Comparison of ENCODE assay signal across 2 cellular contexts in the genomic region with DNA sequence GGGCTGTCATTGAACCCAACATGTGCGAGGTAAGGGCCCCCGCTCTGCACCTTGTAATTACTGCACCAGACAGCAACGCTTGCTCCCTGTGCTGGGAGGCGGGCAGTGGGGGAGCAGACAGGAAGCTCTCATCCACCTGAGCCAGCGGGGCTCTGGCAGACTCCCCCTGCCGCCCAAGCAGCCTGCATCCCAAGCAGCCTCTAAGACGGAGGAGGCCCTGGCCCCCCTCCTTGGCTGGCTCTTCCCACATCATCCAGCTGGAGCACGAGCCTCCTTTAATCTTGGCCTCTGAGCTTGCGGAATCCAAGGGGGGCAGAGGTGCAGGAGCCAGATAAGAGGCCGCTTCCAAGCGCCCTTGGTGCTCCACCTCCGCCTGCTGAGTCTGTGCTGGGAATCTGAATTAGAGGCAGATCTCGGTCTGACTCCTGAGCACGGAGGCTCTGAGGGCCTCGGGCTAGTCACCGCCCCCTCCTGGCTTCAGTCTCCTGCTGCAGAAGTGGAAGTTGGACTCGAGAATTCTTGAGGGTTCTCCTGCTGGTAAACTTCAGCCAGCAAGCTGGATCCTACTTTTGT.
TF ChIP-seq lines count a peak whose summit lies in the region.

No MANE protein-coding gene starts in this region.

TF ChIP-seq in IMR-90, 13 proteins besides CTCF, POLR2A, EP300 and RAD21:
- TF ChIP-seq NFE2L2 (IDR thresholded peaks at IDR 0.05; ENCODE audit: low read depth, low read length), result no peak
- no peak for TF ChIP-seq SMC3 (IDR thresholded peaks at IDR 0.05; ENCODE audit: low read depth, low read length)
- no peak for TF ChIP-seq RFX5 (IDR thresholded peaks at IDR 0.05; ENCODE audit: low read depth, low read length)
- no peak for TF ChIP-seq USF2 (IDR thresholded peaks at IDR 0.05; ENCODE audit: low read depth, low read length)
- TF ChIP-seq RCOR1 (IDR thresholded peaks at IDR 0.05; ENCODE audit: insufficient replicate concordance, low read length), result no peak
- no peak for TF ChIP-seq CEBPB (IDR thresholded peaks at IDR 0.05; ENCODE audit: low read depth, low read length)

TF ChIP-seq in K562, 482 proteins besides CTCF, POLR2A, EP300 and RAD21:
- TF ChIP-seq BHLHE40 (IDR thresholded peaks at IDR 0.05; ENCODE audit: low read length) (0 out of 2 replicates have a peak, but pooled peaks have one; percentile 8), CHD4 (IDR thresholded peaks at IDR 0.05; ENCODE audit: insufficient read depth, insufficient replicate concordance, low read depth, low read length, poor library complexity, severe bottlenecking) (no peak), BRD9 (IDR thresholded peaks at IDR 0.05; ENCODE audit: low read depth, partially characterized antibody) (no peak), E2F6 (IDR thresholded peaks at IDR 0.05; ENCODE audit: borderline replicate concordance in 1 of 2, extremely low read depth in 1 of 2, insufficient read depth in 1 of 2, insufficient read length in 1 of 2, low read depth in 1 of 2, low read length in 1 of 2, poor library complexity in 1 of 2, severe bottlenecking in 1 of 2) (no peak), ZNF77 (CRISPR knock-in tag; IDR thresholded peaks at IDR 0.05) (no peak), POLR2G (IDR thresholded peaks at IDR 0.05; ENCODE audit: low read depth, low read length) (0 out of 2 replicates have a peak, but pooled peaks have one; percentile 48), ZBTB17 (CRISPR knock-in tag; IDR thresholded peaks at IDR 0.05) (no peak), MEF2A (IDR thresholded peaks at IDR 0.05; ENCODE audit: control insufficient read depth, low read depth, low read length) (no peak), OTX1 (CRISPR knock-in tag; IDR thresholded peaks at IDR 0.05) (no peak), CBFA2T2 (conservative IDR thresholded peaks at IDR 0.05) (0 out of 2 replicates have a peak, but pooled peaks have one; percentile 7), MED1 (CRISPR knock-in tag; IDR thresholded peaks at IDR 0.05; ENCODE audit: borderline replicate concordance) (no peak), CBFA2T3 (IDR thresholded peaks at IDR 0.05) (peak; percentile 59), SRSF9 (IDR thresholded peaks at IDR 0.05; ENCODE audit: borderline replicate concordance, low read depth, low read length) (no peak), LCOR (CRISPR knock-in tag; IDR thresholded peaks at IDR 0.05) (0 out of 2 replicates have a peak, but pooled peaks have one; percentile 39), TCF3 (CRISPR knock-in tag; IDR thresholded peaks at IDR 0.05) (peak; percentile 45; the same call in 1 of the 2 replicates), ZBED1 (IDR thresholded peaks at IDR 0.05) (no peak), STAG1 (CRISPR knock-in tag; IDR thresholded peaks at IDR 0.05; ENCODE audit: borderline replicate concordance) (no peak), ZNF121 (CRISPR knock-in tag; conservative IDR thresholded peaks at IDR 0.05) (peak; percentile 57; the same call in 1 of the 2 replicates), ZNF263 (CRISPR knock-in tag; IDR thresholded peaks at IDR 0.05; ENCODE audit: borderline replicate concordance) (peak; percentile 88)
- TF ChIP-seq, protein P1, sequence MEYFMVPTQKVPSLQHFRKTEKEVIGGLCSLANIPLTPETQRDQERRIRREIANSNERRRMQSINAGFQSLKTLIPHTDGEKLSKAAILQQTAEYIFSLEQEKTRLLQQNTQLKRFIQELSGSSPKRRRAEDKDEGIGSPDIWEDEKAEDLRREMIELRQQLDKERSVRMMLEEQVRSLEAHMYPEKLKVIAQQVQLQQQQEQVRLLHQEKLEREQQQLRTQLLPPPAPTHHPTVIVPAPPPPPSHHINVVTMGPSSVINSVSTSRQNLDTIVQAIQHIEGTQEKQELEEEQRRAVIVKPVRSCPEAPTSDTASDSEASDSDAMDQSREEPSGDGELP (CRISPR knock-in tag; IDR thresholded peaks at IDR 0.05; ENCODE audit: borderline replicate concordance), result peak; percentile 68
- TF ChIP-seq, protein P2, sequence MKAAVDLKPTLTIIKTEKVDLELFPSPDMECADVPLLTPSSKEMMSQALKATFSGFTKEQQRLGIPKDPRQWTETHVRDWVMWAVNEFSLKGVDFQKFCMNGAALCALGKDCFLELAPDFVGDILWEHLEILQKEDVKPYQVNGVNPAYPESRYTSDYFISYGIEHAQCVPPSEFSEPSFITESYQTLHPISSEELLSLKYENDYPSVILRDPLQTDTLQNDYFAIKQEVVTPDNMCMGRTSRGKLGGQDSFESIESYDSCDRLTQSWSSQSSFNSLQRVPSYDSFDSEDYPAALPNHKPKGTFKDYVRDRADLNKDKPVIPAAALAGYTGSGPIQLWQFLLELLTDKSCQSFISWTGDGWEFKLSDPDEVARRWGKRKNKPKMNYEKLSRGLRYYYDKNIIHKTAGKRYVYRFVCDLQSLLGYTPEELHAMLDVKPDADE (conservative IDR thresholded peaks at IDR 0.05; ENCODE audit: control insufficient read depth, low read depth, low read length), result no peak
